8 cellular contexts compared by ENCODE assay signal in genomic region chr19:1275260-1275975, GRCh38. TPM values are rescaled to one million over a fixed set of nuclear protein-coding genes. Genes with fewer than 3 reads are reported as not detected.
DNase-seq lines count a peak whose midpoint lies in the region; ATAC-seq, FAIRE-seq and TF ChIP-seq lines count a peak whose summit lies in the region.

Gene FAM174C (plus strand): TSS chr19:1275530. CDS start chr19:1275550, 20 bp downstream.

- intact Hi-C loops in activated T-helper 2 cell treated with anti-CD3 and anti-CD28 coated beads, Interferon-gamma antibody, Interleukin-2, Interleukin-4, amounts not matched to agents 10 μg/mL and 5 μg/mL and 100 μg/mL, durations not matched to agents 14 hours and 24 hours and 36 hours (cut with micrococcal nuclease): loop anchor here (5.0 to 10.0 kb wide), 3 partner anchors 107 to 239 kb away; partner anchors contain the start of genes ADAMTSL5, DAZAP1, GAMT and NDUFS7

- H3K4me3 ChIP-seq in Loucy (ENCODE audit: low read length, poor library complexity, severe bottlenecking): peak within 1 kb of the TSS; percentile 90
- peak within 1 kb of the TSS; percentile 58 for H3K4me3 ChIP-seq in RWPE2 (ENCODE audit: severe bottlenecking)
- peak within 1 kb of the TSS; percentile 60 for H3K4me3 ChIP-seq in fibroblast of mammary gland (ENCODE audit: control insufficient read depth, low read depth, low read length)

- peak; percentile 96 for DNase-seq in EH (ENCODE audit: low read depth)
- DNase-seq in H54 (ENCODE audit: insufficient read length, low spot score): peak; percentile 93
- peak; percentile 94 for DNase-seq in RWPE2 (ENCODE audit: low spot score)
- peak; percentile 93 for DNase-seq in activated T-helper 2 cell treated with anti-CD3 and anti-CD28 coated beads, Interferon-gamma antibody, Interleukin-2, Interleukin-4, amounts not matched to agents 10 μg/mL and 5 μg/mL and 100 μg/mL, durations not matched to agents 14 hours and 24 hours and 36 hours (ENCODE audit: low spot score)
- DNase-seq in fibroblast of mammary gland (ENCODE audit: low read depth): peak; percentile 97
- DNase-seq in natural killer cell treated with Interleukin-12 subunit alpha and Interleukin-12 subunit beta and Interleukin-15 and Interleukin-18, amount 100 ng/mL, for 72 hours (ENCODE audit: low spot score): peak; percentile 96
- peak; percentile 97 for DNase-seq in stimulated activated naive CD8-positive, alpha-beta T cell treated with anti-CD3 and anti-CD28 coated beads, Interleukin-15, Interleukin-2, amounts not matched to agents 100 U/mL and 50 U/mL, for 24 hours

- H3K4me3 Mint-ChIP-seq in activated T-helper 2 cell treated with anti-CD3 and anti-CD28 coated beads, Interferon-gamma antibody, Interleukin-2, Interleukin-4, amounts not matched to agents 10 μg/mL and 5 μg/mL and 100 μg/mL, durations not matched to agents 14 hours and 24 hours and 36 hours (ENCODE audit: low read depth): peak within 1 kb of the TSS; percentile 92
- H3K4me3 Mint-ChIP-seq in natural killer cell treated with Interleukin-12 subunit alpha and Interleukin-12 subunit beta and Interleukin-15 and Interleukin-18, amount 100 ng/mL, for 72 hours: peak within 1 kb of the TSS; percentile 83

- H3K4me1 Mint-ChIP-seq in activated T-helper 2 cell treated with anti-CD3 and anti-CD28 coated beads, Interferon-gamma antibody, Interleukin-2, Interleukin-4, amounts not matched to agents 10 μg/mL and 5 μg/mL and 100 μg/mL, durations not matched to agents 14 hours and 24 hours and 36 hours (ENCODE audit: low read depth): peaks cover 37% of the 10 kb centered on the region
- H3K4me1 Mint-ChIP-seq in natural killer cell treated with Interleukin-12 subunit alpha and Interleukin-12 subunit beta and Interleukin-15 and Interleukin-18, amount 100 ng/mL, for 72 hours (ENCODE audit: low read depth in 2 of 2): peaks cover 42 to 49% of the 10 kb centered on the region in 2 donors

- H2AFZ ChIP-seq in Loucy (ENCODE audit: low read length): peak within 1 kb of the TSS; percentile 21; the same call in 1 of the 2 replicates

- peak within 1 kb of the TSS; percentile 98 for H3K4me2 ChIP-seq in Loucy (ENCODE audit: low read depth, low read length, poor library complexity, severe bottlenecking)

- H3K79me2 ChIP-seq in Loucy (ENCODE audit: insufficient read depth, low read length): peaks cover 63% of the 10 kb centered on the region

- H3K36me3 Mint-ChIP-seq in activated T-helper 2 cell treated with anti-CD3 and anti-CD28 coated beads, Interferon-gamma antibody, Interleukin-2, Interleukin-4, amounts not matched to agents 10 μg/mL and 5 μg/mL and 100 μg/mL, durations not matched to agents 14 hours and 24 hours and 36 hours (ENCODE audit: low read depth): peaks cover 70% of the 10 kb centered on the region
- peaks cover 15% of the 10 kb centered on the region for H3K36me3 Mint-ChIP-seq in natural killer cell treated with Interleukin-12 subunit alpha and Interleukin-12 subunit beta and Interleukin-15 and Interleukin-18, amount 100 ng/mL, for 72 hours

- no peak for TF ChIP-seq CTCF in Loucy (conservative IDR thresholded peaks at IDR 0.05; ENCODE audit: low read length)
- TF ChIP-seq CTCF in RWPE2 (IDR thresholded peaks at IDR 0.05; ENCODE audit: poor library complexity, severe bottlenecking): no peak
- TF ChIP-seq CTCF in fibroblast of mammary gland (conservative IDR thresholded peaks at IDR 0.05; ENCODE audit: control insufficient read depth, insufficient read depth, low read depth, low read length): no peak

- H3K27me3 Mint-ChIP-seq in activated T-helper 2 cell treated with anti-CD3 and anti-CD28 coated beads, Interferon-gamma antibody, Interleukin-2, Interleukin-4, amounts not matched to agents 10 μg/mL and 5 μg/mL and 100 μg/mL, durations not matched to agents 14 hours and 24 hours and 36 hours (ENCODE audit: low read depth): no peaks in the 10 kb centered on the region
- H3K27me3 Mint-ChIP-seq in natural killer cell treated with Interleukin-12 subunit alpha and Interleukin-12 subunit beta and Interleukin-15 and Interleukin-18, amount 100 ng/mL, for 72 hours: no peaks in the 10 kb centered on the region

- H3K9me3 Mint-ChIP-seq in activated T-helper 2 cell treated with anti-CD3 and anti-CD28 coated beads, Interferon-gamma antibody, Interleukin-2, Interleukin-4, amounts not matched to agents 10 μg/mL and 5 μg/mL and 100 μg/mL, durations not matched to agents 14 hours and 24 hours and 36 hours: no peaks in the 10 kb centered on the region
- no peaks in the 10 kb centered on the region for H3K9me3 Mint-ChIP-seq in natural killer cell treated with Interleukin-12 subunit alpha and Interleukin-12 subunit beta and Interleukin-15 and Interleukin-18, amount 100 ng/mL, for 72 hours

- no peaks in the 10 kb centered on the region for H3K27me3 ChIP-seq in Loucy (ENCODE audit: insufficient read depth, low read length, poor library complexity, severe bottlenecking)
- H3K27me3 ChIP-seq in RWPE2 (ENCODE audit: insufficient read depth, poor library complexity, severe bottlenecking): no peaks in the 10 kb centered on the region

- no peak for FAIRE-seq in H54 (lab: Jason Lieb, UNC)

- peaks cover 58% of the 10 kb centered on the region for H4K20me1 ChIP-seq in Loucy (ENCODE audit: insufficient read depth, low read length, poor library complexity, severe bottlenecking)

- peak; percentile 67 for ATAC-seq in RWPE2 (ENCODE audit: low read depth)
- ATAC-seq in natural killer cell treated with Interleukin-12 subunit alpha and Interleukin-12 subunit beta and Interleukin-15 and Interleukin-18, amount 100 ng/mL, for 72 hours: peak; percentile 93 to 94
- ATAC-seq in stimulated activated naive CD8-positive, alpha-beta T cell treated with anti-CD3 and anti-CD28 coated beads, Interleukin-15, Interleukin-2, amounts not matched to agents 100 U/mL and 50 U/mL, for 24 hours: peak; percentile 87

- peak within 1 kb of the TSS; percentile 86 for H3K27ac ChIP-seq in RWPE2 (ENCODE audit: poor library complexity, severe bottlenecking)

- peak within 1 kb of the TSS; percentile 96 for H3K27ac Mint-ChIP-seq in activated T-helper 2 cell treated with anti-CD3 and anti-CD28 coated beads, Interferon-gamma antibody, Interleukin-2, Interleukin-4, amounts not matched to agents 10 μg/mL and 5 μg/mL and 100 μg/mL, durations not matched to agents 14 hours and 24 hours and 36 hours
- peak within 1 kb of the TSS; percentile 79 to 86 for H3K27ac Mint-ChIP-seq in natural killer cell treated with Interleukin-12 subunit alpha and Interleukin-12 subunit beta and Interleukin-15 and Interleukin-18, amount 100 ng/mL, for 72 hours

- H3K9me3 ChIP-seq in Loucy (ENCODE audit: insufficient read depth, low read depth, low read length) (no peaks in the 10 kb centered on the region), RWPE2 (ENCODE audit: severe bottlenecking) (no peaks in the 10 kb centered on the region)

- H3K4me1 ChIP-seq in Loucy (ENCODE audit: insufficient read depth, low read length, poor library complexity, severe bottlenecking) (peaks cover 35% of the 10 kb centered on the region), RWPE2 (ENCODE audit: insufficient read depth, poor library complexity, severe bottlenecking) (peaks cover 4% of the 10 kb centered on the region)

- TF ChIP-seq POLR2A in H54 (IDR thresholded peaks at IDR 0.05; ENCODE audit: low read depth, low read length): peak; percentile 82; the same call in 1 of the 2 replicates

- no peaks in the 10 kb centered on the region for H3K9me2 ChIP-seq in Loucy (replicated peaks; ENCODE audit: low read depth, low read length)

- H3K9ac ChIP-seq in Loucy (ENCODE audit: low read depth, low read length, poor library complexity, severe bottlenecking): peak within 1 kb of the TSS; percentile 85

- H3K36me3 ChIP-seq in Loucy (ENCODE audit: insufficient read depth, low read length) (peaks cover 55% of the 10 kb centered on the region; the same call in 1 of the 2 replicates), RWPE2 (ENCODE audit: low read depth) (peaks cover 52% of the 10 kb centered on the region)

- H3F3A ChIP-seq in Loucy (ENCODE audit: low read depth): peaks cover 14% of the 10 kb centered on the region

RNA-seq across cellular contexts. Expression of gene FAM174C, which starts in this region (rescaled TPM):
- total RNA-seq in activated T-helper 2 cell treated with anti-CD3 and anti-CD28 coated beads, Interferon-gamma antibody, Interleukin-2, Interleukin-4, amounts not matched to agents 10 μg/mL and 5 μg/mL and 100 μg/mL, durations not matched to agents 14 hours and 24 hours and 36 hours: 91.7 and 99.4 TPM in 2 replicates
- 10 to 100 TPM; 59.5 to 94.2 TPM for total RNA-seq in natural killer cell treated with Interleukin-12 subunit alpha and Interleukin-12 subunit beta and Interleukin-15 and Interleukin-18, amount 100 ng/mL, for 72 hours

Comparison
In these comparisons a context has a peak if more than half of its experiments do, and no peak if none do; other contexts are left out.
1. Peak in every context shown above with its lines: DNase-seq, ATAC-seq, H3K4me3 ChIP-seq and H3K27ac ChIP-seq.